Comparison of ENCODE assay signal across 9 cellular contexts in the genomic region with DNA sequence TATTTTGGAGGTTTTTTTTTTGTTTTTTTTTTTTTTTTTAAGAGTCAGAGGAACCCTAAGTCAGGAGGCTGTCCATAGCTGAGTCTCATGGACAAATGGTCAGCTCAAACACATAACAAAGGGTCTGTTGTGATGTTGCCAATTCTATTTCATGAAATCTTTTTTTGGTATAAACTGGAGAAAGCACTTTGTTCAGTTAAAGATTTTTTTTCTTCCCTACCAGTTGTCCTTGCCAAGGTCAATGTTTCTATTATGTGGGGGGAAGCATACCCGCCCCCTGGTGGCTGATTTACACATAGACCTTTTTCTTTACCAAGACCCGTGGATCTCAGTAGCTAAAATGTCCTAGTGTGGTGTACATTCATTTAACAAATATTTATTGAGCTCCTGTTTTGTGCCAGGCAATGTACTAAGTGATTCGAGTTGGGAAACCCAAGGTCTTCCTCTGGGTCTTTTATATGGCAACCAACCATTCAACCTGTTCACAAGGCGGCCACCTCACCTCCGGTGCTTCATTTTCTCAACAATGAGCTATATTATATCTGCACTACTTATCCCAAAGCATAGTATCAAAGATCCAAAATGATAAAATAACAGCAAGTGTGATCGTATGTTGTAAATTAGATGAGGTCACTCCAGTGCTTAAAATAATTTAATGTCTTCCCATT.
DNase-seq lines count a peak whose midpoint lies in the region; ATAC-seq and TF ChIP-seq lines count a peak whose summit lies in the region.
"Had no signal": no experiment of that assay in that cellular context is flagged by ENCODE, and none has a peak within 500 bp of the region (broad histone marks: within the 10 kb centered on the region; RNA-seq: fewer than 3 reads in every experiment).

No MANE protein-coding gene starts in this region.

- no peaks in the 10 kb centered on the region for H3K9me2 ChIP-seq in PC-9 (ENCODE audit: insufficient read depth)

- H2AK5ac ChIP-seq in mesenchymal stem cell (ENCODE audit: low read length, severe bottlenecking): no peak overlapping the region

- WGBS in mesenchymal stem cell: 68% methylated on average over 4 of the region's 6 CpGs

- H3K27ac ChIP-seq in PC-9 (no peak overlapping the region), mesenchymal stem cell (ENCODE audit: low read length, poor library complexity, severe bottlenecking) (no peak overlapping the region)

- H3K27me3 ChIP-seq in PC-9 (ENCODE audit: insufficient read depth, low read depth) (no peaks in the 10 kb centered on the region), mesenchymal stem cell (ENCODE audit: control insufficient read depth in 1 of 2, insufficient read depth in 1 of 2, low read length in 2 of 2) (no peaks in the 10 kb centered on the region)

- H3K4me3 Mint-ChIP-seq in dendritic cell treated with granulocyte-macrophage colony-stimulating factor and Interleukin-4, amounts not matched to agents 40 ng/mL and 50 ng/mL, for 4 days: no peak overlapping the region

- no peak overlapping the region for H2BK15ac ChIP-seq in mesenchymal stem cell (ENCODE audit: low read depth, poor library complexity, severe bottlenecking)

- peaks cover 5% of the 10 kb centered on the region for H3K27me3 Mint-ChIP-seq in dendritic cell treated with granulocyte-macrophage colony-stimulating factor and Interleukin-4, amounts not matched to agents 40 ng/mL and 50 ng/mL, for 4 days

- no peak overlapping the region for H2BK12ac ChIP-seq in mesenchymal stem cell (ENCODE audit: low read length in 2 of 2)

- no peak overlapping the region for H3K4me3 ChIP-seq in PC-9
- H3K4me3 ChIP-seq in mesenchymal stem cell (ENCODE audit: insufficient read depth in 1 of 2, low read depth in 1 of 2, low read length in 2 of 2): no peak overlapping the region

- no peak overlapping the region for H3K14ac ChIP-seq in mesenchymal stem cell (ENCODE audit: low read length in 2 of 2)

- in situ Hi-C loops in G401 (cut with HindIII; ENCODE audit: low sequenced_read_pairs): no loop called here

- ATAC-seq in HG03159 (IDR thresholded peaks at IDR 0.05; ENCODE audit: unreplicated experiment): peak; percentile 73
- no peak for ATAC-seq in GM21528 (IDR thresholded peaks at IDR 0.05; ENCODE audit: low FRiP score, unreplicated experiment)
- ATAC-seq: left colon had no signal

- no peaks in the 10 kb centered on the region for H3K79me2 ChIP-seq in PC-9 (ENCODE audit: low read depth)

- POLR2A ChIA-PET in PC-9 (lab: Charles Lee; ENCODE audit: unreplicated experiment): interaction anchor here (0.7 kb wide), 1 partner anchor 125 kb away, joined by 8 read pairs; no protein-coding TSS in a partner anchor

- H3K9ac ChIP-seq in mesenchymal stem cell (ENCODE audit: low read length): no peak overlapping the region

- no peaks in the 10 kb centered on the region for H3K79me1 ChIP-seq in mesenchymal stem cell (replicated peaks; ENCODE audit: low read length, poor library complexity, severe bottlenecking)

- H4K91ac ChIP-seq in mesenchymal stem cell (ENCODE audit: low read length): no peak overlapping the region

- no peaks in the 10 kb centered on the region for H3K9me3 Mint-ChIP-seq in dendritic cell treated with granulocyte-macrophage colony-stimulating factor and Interleukin-4, amounts not matched to agents 40 ng/mL and 50 ng/mL, for 4 days

- H3K9me3 ChIP-seq in PC-9 (ENCODE audit: insufficient read depth, low read depth) (no peaks in the 10 kb centered on the region), mesenchymal stem cell (ENCODE audit: control insufficient read depth, low read length) (no peaks in the 10 kb centered on the region)

- H3K4me1 ChIP-seq in PC-9 (replicated peaks; ENCODE audit: insufficient read depth) (no peaks in the 10 kb centered on the region), mesenchymal stem cell (ENCODE audit: control insufficient read depth, insufficient read depth, low read depth, low read length) (no peaks in the 10 kb centered on the region)

- H3K36me3 ChIP-seq in PC-9 (ENCODE audit: low read depth) (no peaks in the 10 kb centered on the region), mesenchymal stem cell (ENCODE audit: control insufficient read depth in 1 of 2, insufficient read depth in 2 of 2, low read depth in 1 of 2, low read length in 2 of 2) (no peaks in the 10 kb centered on the region)

- no peak overlapping the region for H3K18ac ChIP-seq in mesenchymal stem cell (ENCODE audit: low read depth in 1 of 2, low read length in 2 of 2)

- no peak overlapping the region for H4K8ac ChIP-seq in mesenchymal stem cell (ENCODE audit: low read length)

- TF ChIP-seq CTCF in PC-9 (conservative IDR thresholded peaks at IDR 0.05): peak; percentile 85

- H2BK5ac ChIP-seq in mesenchymal stem cell (ENCODE audit: low read depth, low read length, poor library complexity, severe bottlenecking): no peak overlapping the region

- H4K20me1 ChIP-seq in PC-9 (ENCODE audit: insufficient read depth): no peaks in the 10 kb centered on the region

- H2AFZ ChIP-seq in PC-9: no peak overlapping the region
- no peak overlapping the region for H2AFZ ChIP-seq in mesenchymal stem cell (ENCODE audit: low read depth, low read length)

- intact Hi-C loops in PC-9 (cut with micrococcal nuclease; ENCODE audit: unreplicated experiment): loop anchor here (5.0 kb wide), 1 partner anchor 220 kb away; a partner anchor contains a TSS
- intact Hi-C loops in dendritic cell treated with granulocyte-macrophage colony-stimulating factor and Interleukin-4, amounts not matched to agents 40 ng/mL and 50 ng/mL, for 4 days (cut with micrococcal nuclease): loop anchor here (1.0 to 10.0 kb wide), 3 partner anchors 401 to 608 kb away; no protein-coding TSS in a partner anchor

- H3K27ac Mint-ChIP-seq in dendritic cell treated with granulocyte-macrophage colony-stimulating factor and Interleukin-4, amounts not matched to agents 40 ng/mL and 50 ng/mL, for 4 days: peak overlapping the region; percentile 57

- BruUV-seq in PC-9 (replicated peaks; lab: Mats Ljungman, UMichigan): no TSS peak

- CTCF ChIA-PET in PC-9 (lab: Charles Lee): no interaction called here

- no peak overlapping the region for H3K4me2 ChIP-seq in PC-9
- H3K4me2 ChIP-seq in mesenchymal stem cell (ENCODE audit: low read length, poor library complexity, severe bottlenecking): no peak overlapping the region

- H3K23ac ChIP-seq in mesenchymal stem cell (ENCODE audit: low read length in 2 of 2): no peak overlapping the region

- peak; percentile 76 for DNase-seq in AG08395 (ENCODE audit: low spot score)
- DNase-seq in G401 (ENCODE audit: low spot score): peak; percentile 17
- DNase-seq in PC-9: peak; percentile 39 to 45
- DNase-seq in mesenchymal stem cell: peak; percentile 65
- no peak for DNase-seq in DMS153 (lab: John Stamatoyannopoulos, UW)

- no peaks in the 10 kb centered on the region for H3F3A ChIP-seq in PC-9 (ENCODE audit: insufficient read depth, low read depth)

- H3K4me1 Mint-ChIP-seq in dendritic cell treated with granulocyte-macrophage colony-stimulating factor and Interleukin-4, amounts not matched to agents 40 ng/mL and 50 ng/mL, for 4 days (ENCODE audit: low read depth): no peaks in the 10 kb centered on the region

- no peak overlapping the region for H3K4ac ChIP-seq in mesenchymal stem cell (ENCODE audit: low read depth in 1 of 2, low read length in 2 of 2)

- H2BK120ac ChIP-seq in mesenchymal stem cell (ENCODE audit: low read depth, low read length): no peak overlapping the region

- H3K36me3 Mint-ChIP-seq in dendritic cell treated with granulocyte-macrophage colony-stimulating factor and Interleukin-4, amounts not matched to agents 40 ng/mL and 50 ng/mL, for 4 days (ENCODE audit: low read depth): no peaks in the 10 kb centered on the region
